22 cellular contexts compared by ENCODE assay signal in the genomic region with DNA sequence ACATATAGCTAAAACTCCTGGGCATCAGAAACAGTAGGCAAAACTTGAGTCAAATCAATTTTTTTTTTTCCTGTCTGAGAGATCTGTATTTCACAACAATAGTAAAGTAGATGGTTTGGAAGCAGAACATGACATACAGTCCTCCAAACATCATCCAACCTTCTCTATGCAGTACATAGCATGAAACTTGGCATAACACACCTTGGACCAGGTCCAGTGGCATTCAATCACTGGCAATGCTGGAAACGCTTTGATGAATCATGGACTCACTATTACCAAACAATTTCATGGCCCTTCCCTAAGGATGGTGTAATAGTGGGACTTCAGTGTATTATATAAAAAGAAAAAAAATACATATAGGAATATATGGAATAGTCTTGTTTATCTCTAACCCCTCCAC.
DNase-seq lines count a peak whose midpoint lies in the region; ATAC-seq, FAIRE-seq and TF ChIP-seq lines count a peak whose summit lies in the region.
"Had no signal": no experiment of that assay in that cellular context is flagged by ENCODE, and none has a peak within 500 bp of the region (broad histone marks: within the 10 kb centered on the region; RNA-seq: fewer than 3 reads in every experiment).

No MANE protein-coding gene starts in this region.

- no peaks in the 10 kb centered on the region for H3K79me2 ChIP-seq in astrocyte (ENCODE audit: insufficient read depth, low read length)

- H3K4me1 ChIP-seq in astrocyte (ENCODE audit: insufficient read depth, low read length): no peaks in the 10 kb centered on the region
- H3K4me1 ChIP-seq: esophagus muscularis mucosa had no signal

- DNase-seq in NCI-H1105 (lab: John Stamatoyannopoulos, UW) (peak; percentile 11), astrocyte (ENCODE audit: low read depth) (peak; percentile 1), fibroblast of mammary gland (ENCODE audit: low read depth) (peak; percentile 45), stromal cell of bone marrow (ENCODE audit: low read depth) (peak; percentile 26)
- no peak for DNase-seq in activated naive CD8-positive, alpha-beta T cell treated with anti-CD3 and anti-CD28 coated beads, Interleukin-2, amount 50 U/mL, for 24 hours
- DNase-seq: activated CD4-positive, alpha-beta T cell treated with anti-CD3 and anti-CD28 coated beads, Interleukin-2, amount 50 U/mL, for 48 hours; activated gamma-delta T cell; amygdala; DMS79 treated with DMSO at 0.1 percent for 48 hours; immature natural killer cell; NCI-H1436 treated with DMSO at 0.1 percent for 48 hours; NCI-H2227 treated with DMSO at 0.1 percent for 48 hours; stimulated activated CD4-positive, alpha-beta T cell treated with anti-CD3 and anti-CD28 coated beads, Interleukin-4, amount 100 ng/mL, for 4 hours; stimulated activated naive CD8-positive, alpha-beta T cell treated with anti-CD3 and anti-CD28 coated beads, Interleukin-15, amount 100 ng/mL, for 72 hours had no signal

- TF ChIP-seq CTCF in astrocyte (IDR thresholded peaks at IDR 0.05; ENCODE audit: insufficient read depth, low read depth, low read length) (no peak), fibroblast of mammary gland (conservative IDR thresholded peaks at IDR 0.05; ENCODE audit: control insufficient read depth, insufficient read depth, low read depth, low read length) (no peak)

- no peaks in the 10 kb centered on the region for H3K36me3 Mint-ChIP-seq in astrocyte (ENCODE audit: low read depth, unreplicated experiment)
- no peaks in the 10 kb centered on the region for H3K36me3 Mint-ChIP-seq in activated naive CD8-positive, alpha-beta T cell treated with anti-CD3 and anti-CD28 coated beads, Interleukin-2, amount 50 U/mL, for 24 hours (ENCODE audit: low read depth)
- H3K36me3 Mint-ChIP-seq: immature natural killer cell, type B pancreatic cell, WTC11 had no signal

- no peak overlapping the region for H2AFZ ChIP-seq in astrocyte (ENCODE audit: low read depth, low read length)

- H3K4me1 Mint-ChIP-seq in astrocyte (ENCODE audit: low read depth, unreplicated experiment): no peaks in the 10 kb centered on the region
- no peaks in the 10 kb centered on the region for H3K4me1 Mint-ChIP-seq in activated naive CD8-positive, alpha-beta T cell treated with anti-CD3 and anti-CD28 coated beads, Interleukin-2, amount 50 U/mL, for 24 hours
- H3K4me1 Mint-ChIP-seq: immature natural killer cell; stimulated activated naive CD8-positive, alpha-beta T cell treated with anti-CD3 and anti-CD28 coated beads, Interleukin-15, amount 100 ng/mL, for 72 hours had no signal

- H3K27me3 ChIP-seq in astrocyte (ENCODE audit: insufficient read depth, low read length): no peaks in the 10 kb centered on the region
- H3K27me3 ChIP-seq: esophagus muscularis mucosa, neutrophil had no signal

- FAIRE-seq in astrocyte (lab: Jason Lieb, UNC): peak; percentile 26
- FAIRE-seq: H1 had no signal

- H4K20me1 ChIP-seq in astrocyte (ENCODE audit: insufficient read depth, low read length): no peaks in the 10 kb centered on the region

- no peaks in the 10 kb centered on the region for H3K36me3 ChIP-seq in astrocyte (ENCODE audit: insufficient read depth, low read length)
- H3K36me3 ChIP-seq: esophagus muscularis mucosa, neutrophil had no signal

- no peak overlapping the region for H3K27ac ChIP-seq in astrocyte (ENCODE audit: low read depth, low read length)
- H3K27ac ChIP-seq: esophagus muscularis mucosa, neutrophil, SK-N-MC had no signal

- H3K4me3 Mint-ChIP-seq in astrocyte (ENCODE audit: unreplicated experiment): no peak overlapping the region
- H3K4me3 Mint-ChIP-seq in activated naive CD8-positive, alpha-beta T cell treated with anti-CD3 and anti-CD28 coated beads, Interleukin-2, amount 50 U/mL, for 24 hours: no peak overlapping the region
- H3K4me3 Mint-ChIP-seq: immature natural killer cell; stimulated activated naive CD8-positive, alpha-beta T cell treated with anti-CD3 and anti-CD28 coated beads, Interleukin-15, amount 100 ng/mL, for 72 hours; type B pancreatic cell; WTC11 had no signal

- no peaks in the 10 kb centered on the region for H3K9me3 ChIP-seq in astrocyte (ENCODE audit: insufficient read depth, low read depth, low read length)
- H3K9me3 ChIP-seq: neutrophil had no signal

- no peak overlapping the region for H3K9ac ChIP-seq in astrocyte (ENCODE audit: low read length)

- ATAC-seq in HG03196 (IDR thresholded peaks at IDR 0.05; ENCODE audit: unreplicated experiment) (no peak), HG03139 (IDR thresholded peaks at IDR 0.05; ENCODE audit: unreplicated experiment) (no peak)
- no peak for ATAC-seq in activated naive CD8-positive, alpha-beta T cell treated with anti-CD3 and anti-CD28 coated beads, Interleukin-2, amount 50 U/mL, for 24 hours
- ATAC-seq: stimulated activated naive CD8-positive, alpha-beta T cell treated with anti-CD3 and anti-CD28 coated beads, Interleukin-15, amount 100 ng/mL, for 72 hours; WTC11 had no signal

- no peak overlapping the region for H3K27ac Mint-ChIP-seq in astrocyte (ENCODE audit: unreplicated experiment)
- H3K27ac Mint-ChIP-seq in activated naive CD8-positive, alpha-beta T cell treated with anti-CD3 and anti-CD28 coated beads, Interleukin-2, amount 50 U/mL, for 24 hours: no peak overlapping the region
- H3K27ac Mint-ChIP-seq: immature natural killer cell; stimulated activated naive CD8-positive, alpha-beta T cell treated with anti-CD3 and anti-CD28 coated beads, Interleukin-15, amount 100 ng/mL, for 72 hours; type B pancreatic cell; WTC11 had no signal

- H3K27me3 Mint-ChIP-seq in astrocyte (ENCODE audit: low read depth, unreplicated experiment): no peaks in the 10 kb centered on the region
- H3K27me3 Mint-ChIP-seq in activated naive CD8-positive, alpha-beta T cell treated with anti-CD3 and anti-CD28 coated beads, Interleukin-2, amount 50 U/mL, for 24 hours: no peaks in the 10 kb centered on the region
- H3K27me3 Mint-ChIP-seq: stimulated activated naive CD8-positive, alpha-beta T cell treated with anti-CD3 and anti-CD28 coated beads, Interleukin-15, amount 100 ng/mL, for 72 hours; type B pancreatic cell had no signal

- H3K4me3 ChIP-seq in astrocyte (ENCODE audit: insufficient read depth, low read depth, low read length): no peak overlapping the region
- H3K4me3 ChIP-seq in fibroblast of mammary gland (ENCODE audit: control insufficient read depth, low read depth, low read length): no peak overlapping the region
- H3K4me3 ChIP-seq: esophagus muscularis mucosa, SK-N-MC had no signal

- no peaks in the 10 kb centered on the region for H3K9me3 Mint-ChIP-seq in astrocyte (ENCODE audit: unreplicated experiment)
- H3K9me3 Mint-ChIP-seq in activated naive CD8-positive, alpha-beta T cell treated with anti-CD3 and anti-CD28 coated beads, Interleukin-2, amount 50 U/mL, for 24 hours: no peaks in the 10 kb centered on the region
- H3K9me3 Mint-ChIP-seq: immature natural killer cell; stimulated activated naive CD8-positive, alpha-beta T cell treated with anti-CD3 and anti-CD28 coated beads, Interleukin-15, amount 100 ng/mL, for 72 hours; type B pancreatic cell; WTC11 had no signal

- no peak overlapping the region for H3K4me2 ChIP-seq in astrocyte (ENCODE audit: low read length)
